In the genomic region with DNA sequence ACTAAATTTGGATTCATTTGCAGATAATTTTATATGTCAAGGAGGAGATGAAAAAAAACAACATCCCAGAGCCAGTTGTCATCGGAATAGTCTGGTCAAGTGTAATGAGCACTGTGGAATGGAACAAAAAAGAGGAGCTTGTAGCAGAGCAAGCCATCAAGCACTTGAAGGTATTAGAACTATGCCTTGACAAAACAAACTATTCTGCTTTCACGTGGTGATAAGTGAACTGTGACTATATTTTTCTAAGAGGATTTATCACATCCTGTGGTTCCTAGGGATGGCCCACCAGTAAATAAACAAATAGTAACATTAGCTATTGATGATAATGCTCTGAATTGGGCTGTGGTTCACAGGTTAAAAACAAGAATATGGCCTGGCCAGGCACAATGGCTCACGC, we compare ENCODE assay signal across 2 cellular contexts.
TF ChIP-seq lines count a peak whose summit lies in the region.

No MANE protein-coding gene starts in this region.

TF ChIP-seq in IMR-90, 13 proteins besides CTCF, POLR2A, EP300 and RAD21:
- peak; percentile 4; the same call in 1 of the 2 replicates for TF ChIP-seq BHLHE40 (IDR thresholded peaks at IDR 0.05; ENCODE audit: low read depth, low read length)

TF ChIP-seq in HepG2, 621 proteins besides CTCF, POLR2A, EP300 and RAD21:
- TF ChIP-seq RBFOX2 (IDR thresholded peaks at IDR 0.05; ENCODE audit: low read depth, low read length) = 0 out of 2 replicates have a peak, but pooled peaks have one; percentile 22
